ENCODE assay signal across 8 cellular contexts in genomic region chr16:68737046-68737729, GRCh38. TPM values are rescaled to one million over a fixed set of nuclear protein-coding genes. Genes with fewer than 3 reads are reported as not detected.
DNase-seq lines count a peak whose midpoint lies in the region; ATAC-seq and TF ChIP-seq lines count a peak whose summit lies in the region.

CDH1 (plus strand) TSS chr16:68737292; CDS start chr16:68737416, 124 bp downstream.

- H3K4me1 Mint-ChIP-seq in activated naive CD8-positive, alpha-beta T cell treated with anti-CD3 and anti-CD28 coated beads, Interleukin-2, amount 50 U/mL, for 24 hours = peaks cover 16% of the 10 kb centered on the region
- H3K4me1 Mint-ChIP-seq in stimulated activated effector memory CD8-positive, alpha-beta T cell treated with anti-CD3 and anti-CD28 coated beads, Interleukin-12 subunit alpha, Interleukin-12 subunit beta, amount 100 ng/mL, for 72 hours = peaks cover 12% of the 10 kb centered on the region
- H3K4me1 Mint-ChIP-seq in HFFc6 (ENCODE audit: low read depth) = peaks cover 13% of the 10 kb centered on the region

- peak; percentile 74 for DNase-seq in DMS53 treated with DMSO at 0.1 percent for 48 hours (lab: John Stamatoyannopoulos, UW; ENCODE audit: unreplicated experiment)
- peak; percentile 48 for DNase-seq in NCI-H2196 treated with DMSO at 0.1 percent for 48 hours (lab: John Stamatoyannopoulos, UW; ENCODE audit: unreplicated experiment)
- peak; percentile 18 for DNase-seq in activated naive CD8-positive, alpha-beta T cell treated with anti-CD3 and anti-CD28 coated beads, Interleukin-2, amount 50 U/mL, for 24 hours
- DNase-seq in kidney tubule cell (ENCODE audit: low spot score) = peak; percentile 83
- DNase-seq in stimulated activated effector memory CD8-positive, alpha-beta T cell treated with anti-CD3 and anti-CD28 coated beads, Interleukin-12 subunit alpha, Interleukin-12 subunit beta, amount 100 ng/mL, for 72 hours (ENCODE audit: low spot score in 2 of 2) = no peak
- DNase-seq in putamen (ENCODE audit: low spot score) = no peak
- no peak for DNase-seq in HFFc6

- H3K27me3 Mint-ChIP-seq in activated naive CD8-positive, alpha-beta T cell treated with anti-CD3 and anti-CD28 coated beads, Interleukin-2, amount 50 U/mL, for 24 hours = peaks cover 42% of the 10 kb centered on the region
- peaks cover 21% of the 10 kb centered on the region for H3K27me3 Mint-ChIP-seq in HFFc6 (ENCODE audit: insufficient read depth)

- ATAC-seq in activated naive CD8-positive, alpha-beta T cell treated with anti-CD3 and anti-CD28 coated beads, Interleukin-2, amount 50 U/mL, for 24 hours = peak; percentile 31
- ATAC-seq in stimulated activated effector memory CD8-positive, alpha-beta T cell treated with anti-CD3 and anti-CD28 coated beads, Interleukin-12 subunit alpha, Interleukin-12 subunit beta, amount 100 ng/mL, for 72 hours = peak; percentile 62
- no peak for ATAC-seq in GM21447 (IDR thresholded peaks at IDR 0.05; ENCODE audit: unreplicated experiment)

- H3K4me3 Mint-ChIP-seq in activated naive CD8-positive, alpha-beta T cell treated with anti-CD3 and anti-CD28 coated beads, Interleukin-2, amount 50 U/mL, for 24 hours = peak within 1 kb of the TSS; percentile 39
- peak within 1 kb of the TSS; percentile 40 for H3K4me3 Mint-ChIP-seq in stimulated activated effector memory CD8-positive, alpha-beta T cell treated with anti-CD3 and anti-CD28 coated beads, Interleukin-12 subunit alpha, Interleukin-12 subunit beta, amount 100 ng/mL, for 72 hours
- H3K4me3 Mint-ChIP-seq in HFFc6 = no peak within 1 kb of the TSS

- no peaks in the 10 kb centered on the region for H3K36me3 Mint-ChIP-seq in activated naive CD8-positive, alpha-beta T cell treated with anti-CD3 and anti-CD28 coated beads, Interleukin-2, amount 50 U/mL, for 24 hours (ENCODE audit: low read depth)
- H3K36me3 Mint-ChIP-seq in stimulated activated effector memory CD8-positive, alpha-beta T cell treated with anti-CD3 and anti-CD28 coated beads, Interleukin-12 subunit alpha, Interleukin-12 subunit beta, amount 100 ng/mL, for 72 hours = no peaks in the 10 kb centered on the region
- no peaks in the 10 kb centered on the region for H3K36me3 Mint-ChIP-seq in HFFc6 (ENCODE audit: low read depth)

- no peaks in the 10 kb centered on the region for H3K9me3 Mint-ChIP-seq in activated naive CD8-positive, alpha-beta T cell treated with anti-CD3 and anti-CD28 coated beads, Interleukin-2, amount 50 U/mL, for 24 hours
- no peaks in the 10 kb centered on the region for H3K9me3 Mint-ChIP-seq in stimulated activated effector memory CD8-positive, alpha-beta T cell treated with anti-CD3 and anti-CD28 coated beads, Interleukin-12 subunit alpha, Interleukin-12 subunit beta, amount 100 ng/mL, for 72 hours
- no peaks in the 10 kb centered on the region for H3K9me3 Mint-ChIP-seq in HFFc6

- TF ChIP-seq CTCF in HFFc6 (IDR thresholded peaks at IDR 0.05) = no peak

- no peak within 1 kb of the TSS for H3K27ac Mint-ChIP-seq in activated naive CD8-positive, alpha-beta T cell treated with anti-CD3 and anti-CD28 coated beads, Interleukin-2, amount 50 U/mL, for 24 hours
- H3K27ac Mint-ChIP-seq in stimulated activated effector memory CD8-positive, alpha-beta T cell treated with anti-CD3 and anti-CD28 coated beads, Interleukin-12 subunit alpha, Interleukin-12 subunit beta, amount 100 ng/mL, for 72 hours = no peak within 1 kb of the TSS
- no peak within 1 kb of the TSS for H3K27ac Mint-ChIP-seq in HFFc6

RNA-seq across cellular contexts. Expression of gene CDH1, which starts in this region (rescaled TPM):
- total RNA-seq in HFFc6 (2021; fragmentation: NEBNext Ultra II Directional; extraction: Animal tissue kit (Norgen Biotek cat#: 25700)) = 1 to 10 TPM in 1 of 6 experiments, under 1 TPM in 5; 0.24 to 1.4 (median 0.41) TPM

Comparison
In these comparisons a context has a peak if more than half of its experiments do, and no peak if none do; other contexts are left out.
1. DNase-seq: peak in DMS53 treated with DMSO at 0.1 percent for 48 hours (single experiment), NCI-H2196 treated with DMSO at 0.1 percent for 48 hours (single experiment), activated naive CD8-positive, alpha-beta T cell treated with anti-CD3 and anti-CD28 coated beads, Interleukin-2, amount 50 U/mL, for 24 hours (single experiment) and kidney tubule cell (single experiment); none in stimulated activated effector memory CD8-positive, alpha-beta T cell treated with anti-CD3 and anti-CD28 coated beads, Interleukin-12 subunit alpha, Interleukin-12 subunit beta, amount 100 ng/mL, for 72 hours (0 of 2), putamen (single experiment) and HFFc6 (single experiment).